Comparison of ENCODE assay signal across 20 cellular contexts in genomic region chr12:131527736-131528135, GRCh38.
A peak's percentile ranks its signal among the peaks of the same experiment; 100 is the strongest.
DNase-seq lines count a peak whose midpoint lies in the region; ATAC-seq and TF ChIP-seq lines count a peak whose summit lies in the region.
"Had no signal": no experiment of that assay in that cellular context is flagged by ENCODE, and none has a peak within 500 bp of the region (broad histone marks: within the 10 kb centered on the region; RNA-seq: fewer than 3 reads in every experiment).

No MANE protein-coding gene starts in this region.

- peak overlapping the region; percentile 9 for H3K18ac ChIP-seq in H9 (ENCODE audit: insufficient read length, low read depth, low read length)

- H2BK12ac ChIP-seq in H9 (ENCODE audit: insufficient read length, low read depth, low read length): no peak overlapping the region

- H3K27ac Mint-ChIP-seq in H9: peak overlapping the region in 1 of 3 experiments; percentile 77; a peak in 1 of 7 replicates
- H3K27ac Mint-ChIP-seq: CD4-positive, alpha-beta T cell had no signal

- H4K5ac ChIP-seq in H9 (ENCODE audit: insufficient read length, low read depth, low read length): no peak overlapping the region

- no peaks in the 10 kb centered on the region for H3K36me3 Mint-ChIP-seq in H9 (ENCODE audit: insufficient read depth in 1 of 3, low read depth in 3 of 3)
- H3K36me3 Mint-ChIP-seq: CD14-positive monocyte; CD8-positive, alpha-beta memory T cell had no signal

- no peak overlapping the region for H3K14ac ChIP-seq in H9 (ENCODE audit: insufficient read depth, low read length)

- H2AK5ac ChIP-seq in H9 (ENCODE audit: insufficient read length, low read length): no peak overlapping the region

- H4K91ac ChIP-seq in H9 (ENCODE audit: insufficient read length, low read depth, low read length): no peak overlapping the region

- no peaks in the 10 kb centered on the region for H3K79me1 ChIP-seq in H9 (ENCODE audit: insufficient read depth, low read depth, low read length, poor library complexity, severe bottlenecking)

- DNase-seq in D341Med (ENCODE audit: low spot score): peak; percentile 10
- DNase-seq in H9: no peak
- DNase-seq in coronary artery (ENCODE audit: low spot score): peak; percentile 54
- DNase-seq in foreskin melanocyte: no peak
- no peak for DNase-seq in A172 (ENCODE audit: low spot score)
- DNase-seq: ACHN; AML-193; BE2C; CD4-positive, alpha-beta T cell; CD8-positive, alpha-beta memory T cell; DMS53; DMS79 treated with DMSO at 0.1 percent for 48 hours; GF-D8; GM23248 had no signal

- H2BK120ac ChIP-seq in H9 (ENCODE audit: low read depth, low read length, poor library complexity, severe bottlenecking): no peak overlapping the region

- H3K9me3 ChIP-seq in H9 (ENCODE audit: control insufficient read depth, low read depth, low read length): no peaks in the 10 kb centered on the region
- H3K9me3 ChIP-seq: A549, BE2C, HAP-1 had no signal

- H3K4me3 ChIP-seq in coronary artery: no peak overlapping the region
- H3K4me3 ChIP-seq: A549; BLaER1 treated with 17β-estradiol and CSF1 and Interleukin-3, amounts not matched to agents 10 nM and 100 nM; GM23248; HAP-1 had no signal

- H2BK15ac ChIP-seq in H9 (ENCODE audit: low read depth, low read length): no peak overlapping the region

- H3K56ac ChIP-seq in H9 (ENCODE audit: insufficient read length, low read depth, low read length): no peak overlapping the region

- no peaks in the 10 kb centered on the region; a peak in 1 of 4 replicates for H3K4me1 Mint-ChIP-seq in H9

- H3K9ac ChIP-seq in H9 (ENCODE audit: extremely low read depth, insufficient read length, low read length): no peak overlapping the region
- H3K9ac ChIP-seq: BLaER1 treated with 17β-estradiol and CSF1 and Interleukin-3, amounts not matched to agents 10 nM and 100 nM; GM23248 had no signal

- no peak for TF ChIP-seq CTCF in H9 (conservative IDR thresholded peaks at IDR 0.05)
- no peak for TF ChIP-seq CTCF in coronary artery (IDR thresholded peaks at IDR 0.05)

- H3K27me3 Mint-ChIP-seq in H9 (ENCODE audit: low read depth): peaks cover 13% of the 10 kb centered on the region

- H3K4me1 ChIP-seq in H9 (ENCODE audit: insufficient read depth, low read length): no peaks in the 10 kb centered on the region
- H3K4me1 ChIP-seq: A549, BE2C, HAP-1 had no signal

- H2AFZ ChIP-seq in H9 (ENCODE audit: low read length): no peak overlapping the region
- H2AFZ ChIP-seq: GM23248 had no signal

- H3K79me2 ChIP-seq in H9 (ENCODE audit: insufficient read depth, low read length): no peaks in the 10 kb centered on the region

- H3K4me3 Mint-ChIP-seq in H9: no peak overlapping the region
- H3K4me3 Mint-ChIP-seq: CD14-positive monocyte; CD4-positive, alpha-beta T cell; CD8-positive, alpha-beta memory T cell had no signal

- no peak overlapping the region for H3K23ac ChIP-seq in H9 (ENCODE audit: insufficient read length, low read depth, low read length)

- H2BK5ac ChIP-seq in H9 (ENCODE audit: insufficient read length, low read length): no peak overlapping the region

- no peak overlapping the region for H4K8ac ChIP-seq in H9 (replicated peaks; ENCODE audit: insufficient read length, low read depth, low read length)

- no peaks in the 10 kb centered on the region; a peak in 1 of 5 replicates for H3K9me3 Mint-ChIP-seq in H9
- H3K9me3 Mint-ChIP-seq: CD4-positive, alpha-beta T cell had no signal

- ATAC-seq in HG02852 (IDR thresholded peaks at IDR 0.05; ENCODE audit: unreplicated experiment): no peak
- ATAC-seq: A549 had no signal

- H2BK20ac ChIP-seq in H9 (ENCODE audit: low read depth, low read length, poor library complexity, severe bottlenecking): no peak overlapping the region

- H3K27ac ChIP-seq in H9 (ENCODE audit: insufficient read length, low read depth, low read length) (no peak overlapping the region), coronary artery (no peak overlapping the region)
- H3K27ac ChIP-seq: 22Rv1, A549, GM23248 had no signal

- H3K4ac ChIP-seq in H9 (ENCODE audit: low read depth, low read length): no peak overlapping the region

- no peaks in the 10 kb centered on the region for H3K27me3 ChIP-seq in H9 (ENCODE audit: insufficient read depth, low read length)
- H3K27me3 ChIP-seq: BE2C; BLaER1 treated with 17β-estradiol and CSF1 and Interleukin-3, amounts not matched to agents 10 nM and 100 nM had no signal

- H3K23me2 ChIP-seq in H9 (ENCODE audit: insufficient read length, low read depth, low read length, poor library complexity, severe bottlenecking): no peaks in the 10 kb centered on the region

- H4K20me1 ChIP-seq in H9 (ENCODE audit: control insufficient read depth, insufficient read depth, insufficient read length): no peaks in the 10 kb centered on the region
- H4K20me1 ChIP-seq: BLaER1 treated with 17β-estradiol and CSF1 and Interleukin-3, amounts not matched to agents 10 nM and 100 nM had no signal

- no peak overlapping the region for H3K4me2 ChIP-seq in H9 (ENCODE audit: insufficient read depth, insufficient read length, low read length)
- H3K4me2 ChIP-seq: A549 had no signal

- WGBS in H9 (ENCODE audit: extremely low coverage, insufficient read length, low lambda C conversion rate): no CpG with 5 or more reads among the region's 9 CpGs

- H3T11ph ChIP-seq in H9 (ENCODE audit: low read length): no peak overlapping the region

Comparison
In these comparisons a context has a peak if more than half of its experiments do, and no peak if none do; other contexts are left out.
1. DNase-seq: peak in D341Med (single experiment) and coronary artery (single experiment); none in H9 (single experiment), foreskin melanocyte (single experiment) and A172 (single experiment).